16 cellular contexts compared by ENCODE assay signal in genomic region chrX:45309096-45309495, GRCh38.
DNase-seq lines count a peak whose midpoint lies in the region; ATAC-seq, FAIRE-seq and TF ChIP-seq lines count a peak whose summit lies in the region.
"Had no signal": no experiment of that assay in that cellular context is flagged by ENCODE, and none has a peak within 500 bp of the region (broad histone marks: within the 10 kb centered on the region; RNA-seq: fewer than 3 reads in every experiment).

No MANE protein-coding gene starts in this region.

- H3K36me3 ChIP-seq in PC-3 (ENCODE audit: low read depth, low read length), result no peaks in the 10 kb centered on the region
- H3K36me3 ChIP-seq in left lung, result no peaks in the 10 kb centered on the region

- no TSS peak for BruUV-seq in PC-3 (replicated peaks; lab: Mats Ljungman, UMichigan)

- no peaks in the 10 kb centered on the region for H3K4me1 ChIP-seq in PC-3 (ENCODE audit: insufficient read depth, low read length)
- no peaks in the 10 kb centered on the region for H3K4me1 ChIP-seq in left lung

- H3F3A ChIP-seq in PC-3 (ENCODE audit: low read length, unreplicated experiment), result no peaks in the 10 kb centered on the region

- H3K9me2 ChIP-seq in PC-3 (replicated peaks; ENCODE audit: low read length), result no peaks in the 10 kb centered on the region

- H3K79me2 ChIP-seq in PC-3 (ENCODE audit: low read length), result no peaks in the 10 kb centered on the region

- CTCF ChIA-PET in PC-3 (lab: Charles Lee), result interaction anchor here (0.5 kb wide), 1 partner anchor 708 kb away, joined by 3 read pairs; no protein-coding TSS in a partner anchor
- CTCF ChIA-PET in HEK293T (lab: Yijun Ruan, JAX), result no interaction called here

- H4K20me1 ChIP-seq in PC-3 (ENCODE audit: low read length), result no peaks in the 10 kb centered on the region

- no peak for ATAC-seq in PC-3
- no peak for ATAC-seq in GM19397 (IDR thresholded peaks at IDR 0.05; ENCODE audit: unreplicated experiment)
- no peak for ATAC-seq in left lung

- intact Hi-C loops in PC-3 (cut with micrococcal nuclease), result no loop called here
- intact Hi-C loops in left lung (cut with DNase I), result no loop called here

- no peak overlapping the region for H3K4me2 ChIP-seq in PC-3 (ENCODE audit: low read length)

- POLR2A ChIA-PET in PC-3 (lab: Charles Lee; ENCODE audit: unreplicated experiment) (no interaction called here), HEK293T (lab: Yijun Ruan, JAX) (no interaction called here)

- no peak overlapping the region for H3K4me3 ChIP-seq in PC-3 (ENCODE audit: low read length)
- no peak overlapping the region for H3K4me3 ChIP-seq in left lung

- H3K9ac ChIP-seq in PC-3 (ENCODE audit: low read length), result no peak overlapping the region

- TF ChIP-seq CTCF in PC-3 (conservative IDR thresholded peaks at IDR 0.05; ENCODE audit: low read depth, low read length) (no peak), left lung (IDR thresholded peaks at IDR 0.05) (no peak)

- DNase-seq in GM04504 (ENCODE audit: low read depth), result peak; percentile 3
- DNase-seq in PC-3, result no peak
- DNase-seq in myocyte (ENCODE audit: low read depth), result peak; percentile 27
- DNase-seq in HEK293T (ENCODE audit: extremely low spot score), result no peak
- DNase-seq in left lung, result no peak
- no peak for DNase-seq in COLO668 (lab: John Stamatoyannopoulos, UW; ENCODE audit: unreplicated experiment)
- DNase-seq: DMS153, EL, MM.1S, NCI-H1092 treated with DMSO at 0.1 percent for 48 hours, NCI-H2081 treated with DMSO at 0.1 percent for 48 hours, NCI-H510A treated with DMSO at 0.1 percent for 48 hours, NCI-H82 had no signal

- H3K27ac ChIP-seq in PC-3 (ENCODE audit: low read length) (no peak overlapping the region), left lung (no peak overlapping the region)
- H3K27ac ChIP-seq: C4-2B had no signal

- H3K27me3 ChIP-seq in PC-3 (ENCODE audit: low read length) (no peaks in the 10 kb centered on the region), left lung (peaks cover 0 to 3% of the 10 kb centered on the region in 2 donors)

- no peaks in the 10 kb centered on the region for H3K9me3 ChIP-seq in PC-3 (ENCODE audit: low read length)
- H3K9me3 ChIP-seq in left lung, result no peaks in the 10 kb centered on the region

- H2AFZ ChIP-seq in PC-3 (ENCODE audit: low read length), result 0 out of 2 replicates have a peak overlapping the region, but pooled peaks have one; percentile 9

- peak; percentile 14 for FAIRE-seq in colon (lab: Jason Lieb, UNC)

TF ChIP-seq in HEK293T, 16 proteins besides CTCF, POLR2A, EP300 and RAD21:
- TF ChIP-seq SP1 (IDR thresholded peaks at IDR 0.05) (no peak), NFRKB (IDR thresholded peaks at IDR 0.05) (no peak), FOXK2 (IDR thresholded peaks at IDR 0.05) (no peak), LEF1 (IDR thresholded peaks at IDR 0.05; ENCODE audit: borderline replicate concordance) (no peak), SUZ12 (IDR thresholded peaks at IDR 0.05) (no peak), FOXM1 (IDR thresholded peaks at IDR 0.05; ENCODE audit: borderline replicate concordance) (no peak), ARNT (IDR thresholded peaks at IDR 0.05) (no peak), HDGF (IDR thresholded peaks at IDR 0.05; ENCODE audit: borderline replicate concordance) (no peak), TARDBP (IDR thresholded peaks at IDR 0.05) (no peak), BHLHE40 (IDR thresholded peaks at IDR 0.05; ENCODE audit: borderline replicate concordance) (no peak), ZNF384 (IDR thresholded peaks at IDR 0.05) (no peak), CTBP1 (IDR thresholded peaks at IDR 0.05; ENCODE audit: borderline replicate concordance) (no peak), ELF4 (IDR thresholded peaks at IDR 0.05) (no peak), FOXA1 (IDR thresholded peaks at IDR 0.05) (no peak), PKNOX1 (IDR thresholded peaks at IDR 0.05) (no peak), L3MBTL2 (conservative IDR thresholded peaks at IDR 0.05) (no peak)

Comparison
In these comparisons a context has a peak if more than half of its experiments do, and no peak if none do; other contexts are left out.
1. DNase-seq: peak in GM04504 (single experiment) and myocyte (single experiment); none in PC-3 (single experiment), HEK293T (single experiment), left lung (0 of 2) and COLO668 (single experiment).